In genomic region chr4:140012688-140013087, GRCh38 we compare ENCODE assay signal across 8 cellular contexts.
DNase-seq lines count a peak whose midpoint lies in the region; ATAC-seq, FAIRE-seq and TF ChIP-seq lines count a peak whose summit lies in the region.

No MANE protein-coding gene starts in this region.

- H3K27me3 ChIP-seq in keratinocyte (ENCODE audit: control insufficient read depth, extremely low read depth, insufficient read depth, low read length): no peaks in the 10 kb centered on the region

- no peak overlapping the region for H2AFZ ChIP-seq in keratinocyte (ENCODE audit: control insufficient read depth, low read length)

- TF ChIP-seq CTCF in cardiac fibroblast (IDR thresholded peaks at IDR 0.05; ENCODE audit: low read depth, low read length): peak; percentile 64
- TF ChIP-seq CTCF in keratinocyte (optimal IDR thresholded peaks at IDR 0.05 in 1 of 3, IDR thresholded peaks at IDR 0.05 in 1 of 3, conservative IDR thresholded peaks at IDR 0.05 in 1 of 3; ENCODE audit: extremely low read depth in 1 of 3, insufficient read depth in 2 of 3, low read length in 3 of 3): peak; percentile 44 to 55 (median 45)

- H3K9me3 ChIP-seq in keratinocyte (ENCODE audit: control insufficient read depth, low read depth, low read length): no peaks in the 10 kb centered on the region

- no peak overlapping the region for H3K4me2 ChIP-seq in keratinocyte (ENCODE audit: control insufficient read depth, extremely low read depth, insufficient read depth, low read depth, low read length)

- H3K9ac ChIP-seq in keratinocyte (ENCODE audit: control insufficient read depth, extremely low read depth, insufficient read depth, low read length): no peak overlapping the region

- H3K79me2 ChIP-seq in keratinocyte (ENCODE audit: control insufficient read depth, insufficient read depth, low read length): no peaks in the 10 kb centered on the region

- H4K20me1 ChIP-seq in keratinocyte (ENCODE audit: control insufficient read depth, extremely low read depth, insufficient read depth, low read length): no peaks in the 10 kb centered on the region

- H3K27ac ChIP-seq in keratinocyte (ENCODE audit: control insufficient read depth, insufficient read depth, low read length): no peak overlapping the region

- FAIRE-seq in keratinocyte (lab: Jason Lieb, UNC): peak; percentile 32

- DNase-seq in AG20443 (ENCODE audit: low spot score): peak; percentile 49
- peak; percentile 92 for DNase-seq in NCI-H2029 (lab: John Stamatoyannopoulos, UW)
- peak; percentile 18 to 32 (median 23) for DNase-seq in activated CD4-positive, CD25-positive, alpha-beta regulatory T cell (lab: John Stamatoyannopoulos, UW)
- peak; percentile 74 to 92 for DNase-seq in cardiac fibroblast (ENCODE audit: low read depth in 2 of 2)
- DNase-seq in keratinocyte (ENCODE audit: low read depth, low spot score): no peak
- peak; percentile 41 for DNase-seq in stimulated activated CD4-positive, alpha-beta T cell treated with anti-CD3 and anti-CD28 coated beads, Interleukin-2, amount 100 ng/mL, for 4 hours (ENCODE audit: low read depth)

- ATAC-seq in GM19467 (IDR thresholded peaks at IDR 0.05; ENCODE audit: unreplicated experiment) (peak; percentile 53), HG03039 (IDR thresholded peaks at IDR 0.05; ENCODE audit: unreplicated experiment) (no peak)

- H3K36me3 ChIP-seq in keratinocyte (ENCODE audit: control insufficient read depth in 2 of 2, extremely low read depth in 1 of 2, insufficient read depth in 2 of 2, low read length in 2 of 2): no peaks in the 10 kb centered on the region

- H3K4me3 ChIP-seq in cardiac fibroblast (replicated peaks in 1 of 2; ENCODE audit: low read depth in 2 of 2, low read length in 2 of 2) (no peak overlapping the region), keratinocyte (ENCODE audit: control insufficient read depth in 2 of 3, extremely low read depth in 1 of 3, insufficient read depth in 2 of 3, low read depth in 1 of 3, low read length in 3 of 3) (no peak overlapping the region)

- no peaks in the 10 kb centered on the region for H3K4me1 ChIP-seq in keratinocyte (ENCODE audit: control insufficient read depth, extremely low read depth, insufficient read depth, low read length)

- no peaks in the 10 kb centered on the region for H3K9me1 ChIP-seq in keratinocyte (ENCODE audit: control insufficient read depth, extremely low read depth, insufficient read depth, low read length)

- dilution Hi-C loops in keratinocyte (cut with MboI; ENCODE audit: extremely low pct_ligation_motif_present, low sequenced_read_pairs): no loop called here
